ENCODE assay signal across 11 cellular contexts in the genomic region with DNA sequence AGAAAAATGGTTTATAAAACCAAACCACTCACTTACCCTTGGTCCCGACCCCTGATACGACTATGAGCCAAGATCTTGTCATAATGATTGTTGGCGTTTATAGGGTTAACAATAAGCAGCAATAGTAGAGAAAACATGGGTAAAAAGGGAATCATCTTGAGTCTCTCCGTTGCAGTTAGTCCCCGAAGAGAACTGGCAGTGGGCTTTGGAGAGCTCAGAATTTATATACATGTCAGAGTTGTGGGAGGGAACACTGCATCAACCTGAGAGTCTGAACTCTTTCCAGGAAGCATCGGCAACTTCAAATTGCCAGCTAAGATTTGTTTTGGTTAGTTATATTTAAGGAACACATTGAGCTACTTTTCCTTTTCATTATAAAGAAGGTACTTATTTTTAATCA. TPM values are rescaled to one million over a fixed set of nuclear protein-coding genes. Genes with fewer than 3 reads are reported as not detected.
DNase-seq lines count a peak whose midpoint lies in the region; ATAC-seq and TF ChIP-seq lines count a peak whose summit lies in the region.
"Had no signal": no experiment of that assay in that cellular context is flagged by ENCODE, and none has a peak within 500 bp of the region (broad histone marks: within the 10 kb centered on the region; RNA-seq: fewer than 3 reads in every experiment).

A gene with protein sequence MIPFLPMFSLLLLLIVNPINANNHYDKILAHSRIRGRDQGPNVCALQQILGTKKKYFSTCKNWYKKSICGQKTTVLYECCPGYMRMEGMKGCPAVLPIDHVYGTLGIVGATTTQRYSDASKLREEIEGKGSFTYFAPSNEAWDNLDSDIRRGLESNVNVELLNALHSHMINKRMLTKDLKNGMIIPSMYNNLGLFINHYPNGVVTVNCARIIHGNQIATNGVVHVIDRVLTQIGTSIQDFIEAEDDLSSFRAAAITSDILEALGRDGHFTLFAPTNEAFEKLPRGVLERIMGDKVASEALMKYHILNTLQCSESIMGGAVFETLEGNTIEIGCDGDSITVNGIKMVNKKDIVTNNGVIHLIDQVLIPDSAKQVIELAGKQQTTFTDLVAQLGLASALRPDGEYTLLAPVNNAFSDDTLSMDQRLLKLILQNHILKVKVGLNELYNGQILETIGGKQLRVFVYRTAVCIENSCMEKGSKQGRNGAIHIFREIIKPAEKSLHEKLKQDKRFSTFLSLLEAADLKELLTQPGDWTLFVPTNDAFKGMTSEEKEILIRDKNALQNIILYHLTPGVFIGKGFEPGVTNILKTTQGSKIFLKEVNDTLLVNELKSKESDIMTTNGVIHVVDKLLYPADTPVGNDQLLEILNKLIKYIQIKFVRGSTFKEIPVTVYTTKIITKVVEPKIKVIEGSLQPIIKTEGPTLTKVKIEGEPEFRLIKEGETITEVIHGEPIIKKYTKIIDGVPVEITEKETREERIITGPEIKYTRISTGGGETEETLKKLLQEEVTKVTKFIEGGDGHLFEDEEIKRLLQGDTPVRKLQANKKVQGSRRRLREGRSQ (minus strand): TSS at position 197 of the 400 bp plus-strand sequence. CDS start 42 bp downstream, at position 155.

- TF ChIP-seq POLR2A in IMR-90 (IDR thresholded peaks at IDR 0.05; ENCODE audit: low read depth, low read length) = no peak

- no peak within 1 kb of the TSS for H4K91ac ChIP-seq in IMR-90 (ENCODE audit: insufficient read depth, low read depth, low read length)

- no peak within 1 kb of the TSS; the same call in 1 of the 2 replicates for H4K5ac ChIP-seq in IMR-90 (ENCODE audit: low read depth, low read length)

- H3K27ac ChIP-seq in IMR-90 (ENCODE audit: insufficient read depth, low read length) (no peak within 1 kb of the TSS), lower lobe of right lung (no peak within 1 kb of the TSS), smooth muscle cell (ENCODE audit: low read depth) (no peak within 1 kb of the TSS)
- H3K27ac ChIP-seq: dorsolateral prefrontal cortex had no signal

- H3K14ac ChIP-seq in IMR-90 (replicated peaks; ENCODE audit: low read depth, low read length) = peak within 1 kb of the TSS; percentile 55

- H2BK5ac ChIP-seq in IMR-90 (ENCODE audit: low read depth, low read length, poor library complexity, severe bottlenecking) = no peak within 1 kb of the TSS

- in situ Hi-C loops in IMR-90 (cut with MboI; ENCODE audit: low sequenced_read_pairs) = loop anchor here (5.0 kb wide), 1 partner anchor 486 kb away; no protein-coding TSS in a partner anchor

- peak within 1 kb of the TSS; percentile 20; the same call in 1 of the 2 replicates for H3K4me3 ChIP-seq in IMR-90 (ENCODE audit: insufficient read depth, low read depth, low read length)
- H3K4me3 ChIP-seq in lower lobe of right lung = peak within 1 kb of the TSS; percentile 18
- peak within 1 kb of the TSS; percentile 51 for H3K4me3 ChIP-seq in smooth muscle cell

- H3K4me2 ChIP-seq in IMR-90 (ENCODE audit: low read depth, low read length) (peak within 1 kb of the TSS; percentile 86), smooth muscle cell (peak within 1 kb of the TSS; percentile 72)

- intact Hi-C loops in IMR-90 (cut with micrococcal nuclease) (loop anchor here (5.0 to 10.0 kb wide), 4 partner anchors 121 to 404 kb away; no protein-coding TSS in a partner anchor), lower lobe of right lung (cut with DNase I) (no loop called here)

- H4K8ac ChIP-seq in IMR-90 (ENCODE audit: low read depth in 2 of 2, low read length in 2 of 2) = peak within 1 kb of the TSS in 1 of 2 experiments; percentile 35; a peak in 1 of 4 replicates

- H3K23ac ChIP-seq in IMR-90 (ENCODE audit: low read depth, low read length) = no peak within 1 kb of the TSS

- H2AK5ac ChIP-seq in IMR-90 (ENCODE audit: low read depth, low read length) = no peak within 1 kb of the TSS

- H3K9me1 ChIP-seq in IMR-90 (ENCODE audit: insufficient read depth, low read length) = no peaks in the 10 kb centered on the region

- POLR2A ChIA-PET in IMR-90 (lab: Charles Lee; ENCODE audit: unreplicated experiment) = no interaction called here

- no peaks in the 10 kb centered on the region for H3K36me3 ChIP-seq in IMR-90 (ENCODE audit: control insufficient read depth, insufficient read depth, low read length)
- no peaks in the 10 kb centered on the region for H3K36me3 ChIP-seq in lower lobe of right lung
- H3K36me3 ChIP-seq in smooth muscle cell (ENCODE audit: low read depth) = no peaks in the 10 kb centered on the region

- peak within 1 kb of the TSS; percentile 54 for H3K18ac ChIP-seq in IMR-90 (ENCODE audit: low read depth, low read length)

- BruUV-seq in IMR-90 (replicated peaks; lab: Mats Ljungman, UMichigan) = no TSS peak

- no peak within 1 kb of the TSS for H2AK9ac ChIP-seq in IMR-90 (replicated peaks; ENCODE audit: low read depth, low read length, poor library complexity)

- 0% methylated on average over 1 of the region's 6 CpGs; no CpG with 5 or more reads in 1 of the 2 experiments for WGBS in IMR-90 (ENCODE audit: extremely low coverage in 2 of 2, insufficient read length in 1 of 2), 2 experiments
- 44% methylated on average over 6 of the region's 6 CpGs for WGBS in smooth muscle cell (ENCODE audit: low lambda C conversion rate)

- H3K4ac ChIP-seq in IMR-90 (ENCODE audit: low read depth, low read length) = peak within 1 kb of the TSS; percentile 49; the same call in 1 of the 2 replicates

- DNase-seq in IMR-90 (peak; percentile 49), dermis blood vessel endothelial cell (peak; percentile 23), lower lobe of right lung (no peak), smooth muscle cell (lab: John Stamatoyannopoulos, UW; ENCODE audit: unreplicated experiment) (no peak), SKM-1 (lab: John Stamatoyannopoulos, UW; ENCODE audit: unreplicated experiment) (no peak), AML-193 (lab: John Stamatoyannopoulos, UW) (no peak), GDM1 (lab: John Stamatoyannopoulos, UW) (no peak)
- DNase-seq in stimulated activated CD4-positive, alpha-beta T cell treated with anti-CD3 and anti-CD28 coated beads, Interleukin-4, amount 100 ng/mL, for 1 hour = no peak
- DNase-seq: activated T-cell treated with anti-CD3 and anti-CD28 coated beads, Interleukin-2, amount 50 U/mL, for 72 hours; Caco-2; dorsolateral prefrontal cortex had no signal

- TF ChIP-seq CTCF in IMR-90 (conservative IDR thresholded peaks at IDR 0.05; ENCODE audit: low read depth, low read length) = no peak
- TF ChIP-seq CTCF in lower lobe of right lung (IDR thresholded peaks at IDR 0.05) = no peak
- no peak for TF ChIP-seq CTCF in smooth muscle cell (IDR thresholded peaks at IDR 0.05; ENCODE audit: borderline replicate concordance, insufficient read depth, poor library complexity, severe bottlenecking)

- CTCF ChIA-PET in IMR-90 (lab: Yijun Ruan, JAX) = interaction anchor here (0.6 kb wide), 1 partner anchor 24 kb away, joined by 3 read pairs; no protein-coding TSS in a partner anchor

- H3K4me1 ChIP-seq in IMR-90 (ENCODE audit: control insufficient read depth, insufficient read depth, low read length) (peaks cover 5% of the 10 kb centered on the region), lower lobe of right lung (no peaks in the 10 kb centered on the region), smooth muscle cell (ENCODE audit: low read depth) (peaks cover 7% of the 10 kb centered on the region)
- H3K4me1 ChIP-seq: Caco-2 had no signal

- no peaks in the 10 kb centered on the region for H3K79me2 ChIP-seq in smooth muscle cell (ENCODE audit: low read depth)

- dilution Hi-C loops in IMR-90 (cut with HindIII; ENCODE audit: low sequenced_read_pairs, unreplicated experiment) = no loop called here

- H3K56ac ChIP-seq in IMR-90 (ENCODE audit: extremely low read depth, insufficient read depth, low read length) = no peak within 1 kb of the TSS; the same call in 1 of the 2 replicates

- peak; percentile 44; the same call in 1 of the 2 replicates for ATAC-seq in IMR-90 (ENCODE audit: low read depth)
- ATAC-seq in lower lobe of right lung = no peak
- ATAC-seq: activated T-cell treated with anti-CD3 and anti-CD28 coated beads, Interleukin-2, amount 50 U/mL, for 72 hours had no signal

- H2BK15ac ChIP-seq in IMR-90 (ENCODE audit: low read depth, low read length) = 0 out of 3 replicates have a peak within 1 kb of the TSS, but pooled peaks have one; percentile 75

- no peaks in the 10 kb centered on the region for H3F3A ChIP-seq in smooth muscle cell (ENCODE audit: low read depth)

- H2BK120ac ChIP-seq in IMR-90 (ENCODE audit: low read depth, low read length) = peak within 1 kb of the TSS; percentile 16; the same call in 1 of the 2 replicates

- 0 out of 2 replicates have a peak within 1 kb of the TSS, but pooled peaks have one; percentile 17 for H2BK20ac ChIP-seq in IMR-90 (ENCODE audit: low read depth, low read length)

- no peak for TF ChIP-seq RAD21 in IMR-90 (IDR thresholded peaks at IDR 0.05; ENCODE audit: low read length)

- no peak within 1 kb of the TSS for H3K9ac ChIP-seq in IMR-90 (ENCODE audit: low read depth, low read length)
- H3K9ac ChIP-seq in smooth muscle cell (ENCODE audit: low read depth) = no peak within 1 kb of the TSS

- no peaks in the 10 kb centered on the region for H4K20me1 ChIP-seq in IMR-90 (ENCODE audit: insufficient read depth, low read length)
- H4K20me1 ChIP-seq in smooth muscle cell (ENCODE audit: low read depth) = no peaks in the 10 kb centered on the region

- H3K27me3 ChIP-seq in IMR-90 (ENCODE audit: control insufficient read depth, insufficient read depth, low read length) (no peaks in the 10 kb centered on the region), lower lobe of right lung (ENCODE audit: low read depth) (no peaks in the 10 kb centered on the region), smooth muscle cell (ENCODE audit: low read depth) (no peaks in the 10 kb centered on the region)

- peak within 1 kb of the TSS; percentile 61 for H2AFZ ChIP-seq in IMR-90 (replicated peaks; ENCODE audit: low read length, poor library complexity)
- H2AFZ ChIP-seq in smooth muscle cell (ENCODE audit: low read depth) = peak within 1 kb of the TSS; percentile 86

- H3K79me1 ChIP-seq in IMR-90 (ENCODE audit: low read depth in 1 of 2, low read length in 2 of 2) = no peaks in the 10 kb centered on the region

- H3K9me3 ChIP-seq in IMR-90 (ENCODE audit: control insufficient read depth, insufficient read depth, low read length) (no peaks in the 10 kb centered on the region), lower lobe of right lung (no peaks in the 10 kb centered on the region), smooth muscle cell (replicated peaks; ENCODE audit: low read depth) (no peaks in the 10 kb centered on the region)
- H3K9me3 ChIP-seq: Caco-2 had no signal

TF ChIP-seq in IMR-90, 13 proteins besides CTCF, POLR2A, EP300 and RAD21 (continues in another document):
- no peak for TF ChIP-seq MAFK (IDR thresholded peaks at IDR 0.05; ENCODE audit: low read depth, low read length)
- no peak for TF ChIP-seq CHD1 (IDR thresholded peaks at IDR 0.05; ENCODE audit: low read depth, low read length)
- no peak for TF ChIP-seq SMC3 (IDR thresholded peaks at IDR 0.05; ENCODE audit: low read depth, low read length)

RNA-seq across cellular contexts. Expression of the gene that starts here (rescaled TPM):
- total RNA-seq in IMR-90 (2012; rRNA removed) (31.9 and 32.6 TPM in 2 replicates), dermis blood vessel endothelial cell (114 and 128 TPM in 2 replicates), lower lobe of right lung (14.5 TPM), smooth muscle cell (50.5 and 54.9 TPM in 2 replicates)
- polyA plus RNA-seq in IMR-90 (2012; rRNA removed) (31.5 and 44.7 TPM in 2 replicates), smooth muscle cell (38.6 and 39.8 TPM in 2 replicates)
- 4.5 and 6.2 TPM in 2 replicates for polyA plus RNA-seq in IMR-90 (2012; cell fraction: cytosol; rRNA removed)
- polyA plus RNA-seq in IMR-90 (2012; cell fraction: nucleus; rRNA removed; ENCODE audit: low replicate concordance) = 1.9 and 29.5 TPM in 2 replicates
- total RNA-seq: activated T-cell treated with anti-CD3 and anti-CD28 coated beads, Interleukin-2, amount 50 U/mL, for 72 hours had no signal

Comparison
In these comparisons a context has a peak if more than half of its experiments do, and no peak if none do; other contexts are left out.
1. DNase-seq: peak in IMR-90 (single experiment) and dermis blood vessel endothelial cell (single experiment); none in lower lobe of right lung (single experiment), smooth muscle cell (single experiment), SKM-1 (single experiment), AML-193 (0 of 2), GDM1 (single experiment) and stimulated activated CD4-positive, alpha-beta T cell treated with anti-CD3 and anti-CD28 coated beads, Interleukin-4, amount 100 ng/mL, for 1 hour (single experiment).
2. Peak in every context shown above with its lines, with median percentiles within 50 percentile points of each other: H3K4me3 ChIP-seq.